8 cellular contexts compared by ENCODE assay signal in the genomic region with DNA sequence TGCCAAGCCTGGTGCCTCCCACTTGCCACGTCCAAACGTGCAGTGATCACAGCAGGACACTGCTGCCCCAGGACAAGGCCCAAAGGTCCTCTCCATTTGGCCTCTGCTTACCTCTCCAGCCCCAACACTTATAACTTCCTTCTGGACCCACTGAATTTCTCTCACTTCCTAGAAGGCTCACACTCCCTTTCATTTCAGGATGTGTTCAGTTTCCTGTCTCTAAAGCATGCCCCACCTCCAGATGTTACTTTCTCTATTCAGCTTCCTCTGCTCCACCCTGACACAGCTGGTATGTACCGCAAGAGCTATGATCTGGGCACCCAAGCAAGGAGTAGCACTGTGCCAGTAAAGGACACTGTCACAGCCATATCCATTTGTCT. TPM values are rescaled to one million over a fixed set of nuclear protein-coding genes. Genes with fewer than 3 reads are reported as not detected.
DNase-seq lines count a peak whose midpoint lies in the region; ATAC-seq and TF ChIP-seq lines count a peak whose summit lies in the region.

No MANE protein-coding gene starts in this region.

- no peaks in the 10 kb centered on the region for H3K27me3 ChIP-seq in breast epithelium
- no peaks in the 10 kb centered on the region for H3K27me3 ChIP-seq in effector memory CD4-positive, alpha-beta T cell (replicated peaks; ENCODE audit: control insufficient read depth, insufficient read depth, low read length, poor library complexity, severe bottlenecking)
- H3K27me3 ChIP-seq in Caco-2 (replicated peaks; ENCODE audit: control insufficient read depth, insufficient read depth, low read length) = no peaks in the 10 kb centered on the region
- no peaks in the 10 kb centered on the region for H3K27me3 ChIP-seq in BE2C

- H3K27ac Mint-ChIP-seq in MCF 10A (ENCODE audit: low read depth, unreplicated experiment) (no peak overlapping the region), T-cell (peak overlapping the region; percentile 92 to 93), Caco-2 (ENCODE audit: unreplicated experiment) (no peak overlapping the region)

- H3K36me3 Mint-ChIP-seq in MCF 10A (ENCODE audit: insufficient read depth, unreplicated experiment) (no peaks in the 10 kb centered on the region), T-cell (peaks cover 9% of the 10 kb centered on the region), Caco-2 (ENCODE audit: insufficient read depth, unreplicated experiment) (no peaks in the 10 kb centered on the region)

- TF ChIP-seq CTCF in breast epithelium (IDR thresholded peaks at IDR 0.05) (no peak), MCF 10A (IDR thresholded peaks at IDR 0.05; ENCODE audit: unreplicated experiment) (no peak), Caco-2 (IDR thresholded peaks at IDR 0.05; ENCODE audit: insufficient read depth in 1 of 2, low read depth in 1 of 2, low read length in 1 of 2, severe bottlenecking in 1 of 2, unreplicated experiment in 1 of 2) (no peak), BE2C (IDR thresholded peaks at IDR 0.05; ENCODE audit: low read depth, low read length) (no peak)

- intact Hi-C loops in breast epithelium (cut with DNase I; ENCODE audit: low total_unique reads) = no loop called here
- intact Hi-C loops in MCF 10A (cut with micrococcal nuclease) = no loop called here
- intact Hi-C loops in Caco-2 (cut with micrococcal nuclease; ENCODE audit: unreplicated experiment) = no loop called here

- H3K4me3 Mint-ChIP-seq in MCF 10A (ENCODE audit: unreplicated experiment) (no peak overlapping the region), T-cell (peak overlapping the region; percentile 80 to 86 (median 86)), Caco-2 (ENCODE audit: unreplicated experiment) (no peak overlapping the region)

- DNase-seq in breast epithelium (ENCODE audit: low spot score in 2 of 2) (no peak), MCF 10A (ENCODE audit: unreplicated experiment) (no peak), T-cell (peak in 33 of 34 experiments; percentile 13 to 64 (median 41)), pons (ENCODE audit: low spot score) (peak; percentile 22), Caco-2 (no peak), BE2C (no peak)
- peak; percentile 11 to 31 (median 22) for DNase-seq in effector memory CD4-positive, alpha-beta T cell

- BruUV-seq in MCF 10A (replicated peaks; lab: Mats Ljungman, UMichigan) (no TSS peak), Caco-2 (replicated peaks; lab: Mats Ljungman, UMichigan) (no TSS peak)

- CTCF ChIA-PET in MCF 10A (lab: Yijun Ruan, JAX) = interaction anchor here (0.6 to 1.3 kb wide), 4 partner anchors 11 to 51 kb away, joined by 3 read pairs; no protein-coding TSS in a partner anchor
- CTCF ChIA-PET in T-cell (lab: Charles Lee) = interaction anchor here in 1 of 2 donors (0.6 to 1.7 kb wide), 4 partner anchors 33 to 51 kb away, joined by 3 to 5 read pairs (median 4); a partner anchor contains a TSS
- CTCF ChIA-PET in Caco-2 (lab: Charles Lee) = no interaction called here

- ATAC-seq in HG03066 (IDR thresholded peaks at IDR 0.05; ENCODE audit: low read depth, unreplicated experiment) (peak; percentile 95), T-cell (replicated peaks in 1 of 4) (peak; percentile 89 to 96 (median 96))

- H3K4me1 ChIP-seq in breast epithelium (no peaks in the 10 kb centered on the region), Caco-2 (peaks cover 10% of the 10 kb centered on the region), BE2C (no peaks in the 10 kb centered on the region)
- no peaks in the 10 kb centered on the region for H3K4me1 ChIP-seq in effector memory CD4-positive, alpha-beta T cell (ENCODE audit: control insufficient read depth, insufficient read depth, low read length, poor library complexity, severe bottlenecking)

- H3K9me3 Mint-ChIP-seq in MCF 10A (ENCODE audit: unreplicated experiment) (no peaks in the 10 kb centered on the region), T-cell (no peaks in the 10 kb centered on the region), Caco-2 (ENCODE audit: unreplicated experiment) (no peaks in the 10 kb centered on the region)

- H3K27me3 Mint-ChIP-seq in MCF 10A (ENCODE audit: insufficient read depth, unreplicated experiment) (no peaks in the 10 kb centered on the region), T-cell (no peaks in the 10 kb centered on the region), Caco-2 (ENCODE audit: insufficient read depth, unreplicated experiment) (no peaks in the 10 kb centered on the region)

- H3K27ac ChIP-seq in breast epithelium = peak overlapping the region in 1 of 2 donors; percentile 60
- H3K27ac ChIP-seq in effector memory CD4-positive, alpha-beta T cell (ENCODE audit: insufficient read depth, low read length, poor library complexity, severe bottlenecking) = peak overlapping the region; percentile 73

- POLR2A ChIA-PET in MCF 10A (lab: Yijun Ruan, JAX) (interaction anchor here (1.0 to 1.5 kb wide), 2 partner anchors 17 to 168 kb away, joined by 3 read pairs; a partner anchor contains a TSS), T-cell (lab: Charles Lee) (interaction anchor here (0.5 to 0.6 kb wide), 2 partner anchors 27 to 41 kb away, joined by 3 read pairs; no protein-coding TSS in a partner anchor), Caco-2 (lab: Charles Lee) (no interaction called here)

- H3K9me3 ChIP-seq in breast epithelium = no peaks in the 10 kb centered on the region
- H3K9me3 ChIP-seq in effector memory CD4-positive, alpha-beta T cell (ENCODE audit: control insufficient read depth, low read length) = no peaks in the 10 kb centered on the region
- H3K9me3 ChIP-seq in Caco-2 = no peaks in the 10 kb centered on the region
- H3K9me3 ChIP-seq in BE2C = no peaks in the 10 kb centered on the region

- no peak for TF ChIP-seq POLR2A in breast epithelium (IDR thresholded peaks at IDR 0.05)

- H3K36me3 ChIP-seq in breast epithelium (no peaks in the 10 kb centered on the region), Caco-2 (ENCODE audit: control insufficient read depth, insufficient read depth, low read length) (no peaks in the 10 kb centered on the region), BE2C (no peaks in the 10 kb centered on the region)
- peaks cover 3% of the 10 kb centered on the region for H3K36me3 ChIP-seq in effector memory CD4-positive, alpha-beta T cell (ENCODE audit: control insufficient read depth, insufficient read depth, low read length)

- H3K4me3 ChIP-seq in breast epithelium (peak overlapping the region; percentile 18 to 34 (median 21)), Caco-2 (ENCODE audit: low read depth, low read length) (no peak overlapping the region), BE2C (ENCODE audit: low read depth, low read length) (no peak overlapping the region)
- peak overlapping the region; percentile 56 for H3K4me3 ChIP-seq in effector memory CD4-positive, alpha-beta T cell (ENCODE audit: insufficient read depth, low read depth, low read length, poor library complexity, severe bottlenecking)

- H3K4me1 Mint-ChIP-seq in MCF 10A (ENCODE audit: insufficient read depth, unreplicated experiment) (peaks cover 26% of the 10 kb centered on the region), T-cell (peaks cover 34 to 47% (median 40%) of the 10 kb centered on the region in 3 donors), Caco-2 (ENCODE audit: low read depth, unreplicated experiment) (peaks cover 7% of the 10 kb centered on the region)

RNA-seq across cellular contexts. Expression of a gene that starts 33.0 kb away (rescaled TPM):
- 10 to 100 TPM in 2 of 3 donors, 1 to 10 TPM in 1; 9.2 to 23.4 (median 10.5) TPM for total RNA-seq in breast epithelium
- total RNA-seq in MCF 10A (2022) = 14.3 and 26.3 TPM in 2 replicates
- 1 to 10 TPM; 4.6 to 7.7 (median 5.8) TPM for total RNA-seq in T-cell
- 4.5 and 5.4 TPM in 2 replicates for total RNA-seq in Caco-2 (2022)
- polyA plus RNA-seq in BE2C (2012; ENCODE audit: insufficient read depth, insufficient read length, low read depth) = 3.2 TPM

RNA-seq across cellular contexts. Expression of a gene that starts 51.6 kb away (rescaled TPM):
- total RNA-seq in breast epithelium (10 to 100 TPM; 19.7 to 30.7 (median 20.3) TPM), MCF 10A (2022) (16.3 and 17.6 TPM in 2 replicates), T-cell (10 to 100 TPM; 14.9 to 20.5 (median 19.0) TPM), Caco-2 (2022) (25.8 and 27.6 TPM in 2 replicates)
- polyA plus RNA-seq in BE2C (2012; ENCODE audit: insufficient read depth, insufficient read length, low read depth) = 12.4 TPM

RNA-seq across cellular contexts. Expression of a gene that starts 51.7 kb away (rescaled TPM):
- total RNA-seq in breast epithelium = 1 to 10 TPM; 3.8 to 6.9 (median 6.3) TPM
- 7.9 TPM in 2 replicates for total RNA-seq in MCF 10A (2022)
- 1 to 10 TPM; 3.9 to 6.3 (median 4.4) TPM for total RNA-seq in T-cell
- total RNA-seq in Caco-2 (2022) = 25.0 and 27.6 TPM in 2 replicates
- 8.9 TPM for polyA plus RNA-seq in BE2C (2012; ENCODE audit: insufficient read depth, insufficient read length, low read depth)

Comparison
In these comparisons a context has a peak if more than half of its experiments do, and no peak if none do; other contexts are left out.
1. DNase-seq: peak in T-cell (33 of 34), effector memory CD4-positive, alpha-beta T cell (3 of 3) and pons (single experiment); none in breast epithelium (0 of 2), MCF 10A (single experiment), Caco-2 (0 of 2) and BE2C (single experiment).
2. H3K4me3 ChIP-seq: peak in breast epithelium (3 of 3) and effector memory CD4-positive, alpha-beta T cell (single experiment); none in Caco-2 (single experiment) and BE2C (single experiment).
3. H3K27ac Mint-ChIP-seq: peak in T-cell (2 of 2); none in MCF 10A (single experiment) and Caco-2 (single experiment).
4. H3K4me3 Mint-ChIP-seq: peak in T-cell (3 of 3); none in MCF 10A (single experiment) and Caco-2 (single experiment).